32 cellular contexts compared by ENCODE assay signal in genomic region chr13:110583178-110583865, GRCh38.
"Had no signal": no experiment of that assay in that cellular context is flagged by ENCODE, and none has a peak within 500 bp of the region (broad histone marks: within the 10 kb centered on the region; RNA-seq: fewer than 3 reads in every experiment).

No MANE protein-coding gene starts in this region.

- H3K36me3 Mint-ChIP-seq: activated naive CD4-positive, alpha-beta T cell treated with anti-CD3 and anti-CD28 coated beads, Interleukin-2, amount 50 U/mL, for 72 hours had no signal

- DNase-seq: activated CD4-positive, alpha-beta memory T cell treated with anti-CD3 and anti-CD28 coated beads, Interleukin-2, amount 10 ng/mL, durations not matched to agents 7 days and 5 days; activated CD4-positive, alpha-beta T cell treated with anti-CD3 and anti-CD28 coated beads, Interleukin-2, amount 10 ng/mL, durations not matched to agents 7 days and 5 days; activated CD4-positive, CD25-positive, alpha-beta regulatory T cell; activated naive CD4-positive, alpha-beta T cell; activated naive CD8-positive, alpha-beta T cell treated with anti-CD3 and anti-CD28 coated beads, Interleukin-2, amount 50 U/mL, for 24 hours; activated T-cell treated with anti-CD3 and anti-CD28 coated beads for 4 hours; activated T-cell treated with anti-CD3 and anti-CD28 coated beads, Interleukin-2, amount 50 U/mL, for 72 hours; amniotic stem cell; body of pancreas; central memory CD4-positive, alpha-beta T cell; MG63; MV-4-11; NCI-H1092 treated with DMSO at 0.1 percent for 48 hours; NCI-H1436; NCI-H1694 treated with DMSO at 0.1 percent for 48 hours; NCI-H2029 treated with DMSO at 0.1 percent for 48 hours; NCI-H345; NCI-H510A; NCI-H526 treated with DMSO at 0.1 percent for 48 hours; NCI-H82; OCI-M1; Right ventricle myocardium superior; SJCRH30; SK-N-SH; T-helper 1 cell had no signal

- H3K4me3 Mint-ChIP-seq: activated CD4-positive, alpha-beta memory T cell treated with anti-CD3 and anti-CD28 coated beads, Interleukin-2, amount 10 ng/mL, durations not matched to agents 7 days and 5 days; activated CD4-positive, alpha-beta T cell treated with anti-CD3 and anti-CD28 coated beads, Interleukin-2, amount 10 ng/mL, durations not matched to agents 7 days and 5 days; activated naive CD8-positive, alpha-beta T cell treated with anti-CD3 and anti-CD28 coated beads, Interleukin-2, amount 50 U/mL, for 24 hours; activated T-cell treated with anti-CD3 and anti-CD28 coated beads, Interleukin-2, amount 50 U/mL, for 72 hours had no signal

- H3K9me2 ChIP-seq: SK-N-SH had no signal

- H3K27me3 ChIP-seq: ascending aorta, body of pancreas, MG63, SJCRH30 had no signal

- H3K4me3 ChIP-seq: ascending aorta, body of pancreas, MG63, SJCRH30 had no signal

- FAIRE-seq: bronchial epithelial cell had no signal

- H3K27ac ChIP-seq: ascending aorta, body of pancreas, RWPE1, SJCRH30, VCaP had no signal

- H3K9me3 ChIP-seq: ascending aorta, body of pancreas, MG63, SJCRH30, SK-N-SH had no signal

- H3K36me3 ChIP-seq: ascending aorta, MG63, SJCRH30 had no signal

- H3K4me1 ChIP-seq: ascending aorta, body of pancreas, SJCRH30 had no signal

- H3K4me1 Mint-ChIP-seq: activated CD4-positive, alpha-beta memory T cell treated with anti-CD3 and anti-CD28 coated beads, Interleukin-2, amount 10 ng/mL, durations not matched to agents 7 days and 5 days; activated CD4-positive, alpha-beta T cell treated with anti-CD3 and anti-CD28 coated beads, Interleukin-2, amount 10 ng/mL, durations not matched to agents 7 days and 5 days; activated naive CD8-positive, alpha-beta T cell treated with anti-CD3 and anti-CD28 coated beads, Interleukin-2, amount 50 U/mL, for 24 hours had no signal

- H3K9ac ChIP-seq: SK-N-SH had no signal

- H3K27ac Mint-ChIP-seq: activated CD4-positive, alpha-beta memory T cell treated with anti-CD3 and anti-CD28 coated beads, Interleukin-2, amount 10 ng/mL, durations not matched to agents 7 days and 5 days; activated CD4-positive, alpha-beta T cell treated with anti-CD3 and anti-CD28 coated beads, Interleukin-2, amount 10 ng/mL, durations not matched to agents 7 days and 5 days; activated naive CD4-positive, alpha-beta T cell treated with anti-CD3 and anti-CD28 coated beads, Interleukin-2, amount 50 U/mL, for 72 hours; activated naive CD8-positive, alpha-beta T cell treated with anti-CD3 and anti-CD28 coated beads, Interleukin-2, amount 50 U/mL, for 24 hours; activated T-cell treated with anti-CD3 and anti-CD28 coated beads, Interleukin-2, amount 50 U/mL, for 72 hours; activated T-helper 2 cell treated with anti-CD3 and anti-CD28 coated beads, Interferon-gamma antibody, Interleukin-2, Interleukin-4, amounts not matched to agents 10 μg/mL and 5 μg/mL and 100 μg/mL, durations not matched to agents 14 hours and 24 hours and 36 hours had no signal

- H3K4me2 ChIP-seq: SK-N-SH had no signal

- H3K9me3 Mint-ChIP-seq: activated CD4-positive, alpha-beta memory T cell treated with anti-CD3 and anti-CD28 coated beads, Interleukin-2, amount 10 ng/mL, durations not matched to agents 7 days and 5 days; activated CD4-positive, alpha-beta T cell treated with anti-CD3 and anti-CD28 coated beads, Interleukin-2, amount 10 ng/mL, durations not matched to agents 7 days and 5 days; activated naive CD4-positive, alpha-beta T cell treated with anti-CD3 and anti-CD28 coated beads, Interleukin-2, amount 50 U/mL, for 72 hours; activated naive CD8-positive, alpha-beta T cell treated with anti-CD3 and anti-CD28 coated beads, Interleukin-2, amount 50 U/mL, for 24 hours; activated T-cell treated with anti-CD3 and anti-CD28 coated beads, Interleukin-2, amount 50 U/mL, for 72 hours; activated T-helper 2 cell treated with anti-CD3 and anti-CD28 coated beads, Interferon-gamma antibody, Interleukin-2, Interleukin-4, amounts not matched to agents 10 μg/mL and 5 μg/mL and 100 μg/mL, durations not matched to agents 14 hours and 24 hours and 36 hours had no signal

- ATAC-seq: activated naive CD4-positive, alpha-beta T cell treated with anti-CD3 and anti-CD28 coated beads, Interleukin-2, amount 50 U/mL, for 72 hours; activated naive CD8-positive, alpha-beta T cell treated with anti-CD3 and anti-CD28 coated beads, Interleukin-2, amount 50 U/mL, for 24 hours; activated T-cell treated with anti-CD3 and anti-CD28 coated beads, Interleukin-2, amount 50 U/mL, for 72 hours; body of pancreas; Panc1 had no signal
